In genomic region chr15:71353171-71353570, GRCh38 we compare ENCODE assay signal across 31 cellular contexts.
"Had no signal": no experiment of that assay in that cellular context is flagged by ENCODE, and none has a peak within 500 bp of the region (broad histone marks: within the 10 kb centered on the region; RNA-seq: fewer than 3 reads in every experiment).

No MANE protein-coding gene starts in this region.

- H3K9me3 ChIP-seq: ascending aorta, Peyer's patch had no signal

- H3K27ac ChIP-seq: ascending aorta, KMS-11, Peyer's patch, VCaP had no signal

- H3K4me2 ChIP-seq: KMS-11 had no signal

- H3K4me3 ChIP-seq: ascending aorta, Peyer's patch had no signal

- H3K36me3 ChIP-seq: ascending aorta, Peyer's patch had no signal

- DNase-seq: activated B cell treated with CpG ODN at 0.5 μM for 24 hours; activated CD4-positive, alpha-beta T cell treated with anti-CD3 and anti-CD28 coated beads for 1 hour; activated CD4-positive, alpha-beta T cell treated with anti-CD3 and anti-CD28 coated beads for 48 hours; activated CD8-positive, alpha-beta T cell treated with anti-CD3 and anti-CD28 coated beads for 36 hours; activated effector memory CD4-positive, alpha-beta T cell treated with anti-CD3 and anti-CD28 coated beads, Interleukin-2, amount 50 U/mL, for 16 hours; activated naive CD4-positive, alpha-beta T cell; activated naive CD4-positive, alpha-beta T cell treated with anti-CD3 and anti-CD28 coated beads, Interleukin-2, amount 50 U/mL, for 16 hours; activated naive CD8-positive, alpha-beta T cell treated with anti-CD3 and anti-CD28 coated beads for 36 hours; activated T-cell treated with anti-CD3 and anti-CD28 coated beads, Interleukin-2, amount 50 U/mL, for 1 hour; activated T-cell treated with anti-CD3 and anti-CD28 coated beads, Interleukin-2, amount 50 U/mL, for 72 hours; amygdala; NCI-H1092 treated with DMSO at 0.1 percent for 48 hours; NCI-H1417 treated with DMSO at 0.1 percent for 48 hours; NCI-H1694; NCI-H2029; NCI-H345; NCI-H524 treated with DMSO at 0.1 percent for 48 hours; NK-92 treated with Interleukin-12 subunit alpha and Interleukin-12 subunit beta, amount 100 ng/mL, for 24 hours; PC-3; Peyer's patch; RPMI8226; SIG-M5; T-helper 1 cell; T-helper 2 cell; T-helper 9 cell had no signal

- ATAC-seq: activated CD8-positive, alpha-beta T cell treated with anti-CD3 and anti-CD28 coated beads for 36 hours; activated T-cell treated with anti-CD3 and anti-CD28 coated beads, Interleukin-2, amount 50 U/mL, for 72 hours; activated T-helper 17 cell treated with anti-CD3 and anti-CD28 coated beads, Interleukin-2, amount 50 U/mL, for 72 hours; PC-3; Right ventricle myocardium inferior; SK-N-SH treated with all-trans-retinoic acid at 6 μM for 48 hours had no signal

- H3K4me1 ChIP-seq: Peyer's patch had no signal

- H3K27me3 ChIP-seq: ascending aorta, Peyer's patch had no signal
